In the genomic region with DNA sequence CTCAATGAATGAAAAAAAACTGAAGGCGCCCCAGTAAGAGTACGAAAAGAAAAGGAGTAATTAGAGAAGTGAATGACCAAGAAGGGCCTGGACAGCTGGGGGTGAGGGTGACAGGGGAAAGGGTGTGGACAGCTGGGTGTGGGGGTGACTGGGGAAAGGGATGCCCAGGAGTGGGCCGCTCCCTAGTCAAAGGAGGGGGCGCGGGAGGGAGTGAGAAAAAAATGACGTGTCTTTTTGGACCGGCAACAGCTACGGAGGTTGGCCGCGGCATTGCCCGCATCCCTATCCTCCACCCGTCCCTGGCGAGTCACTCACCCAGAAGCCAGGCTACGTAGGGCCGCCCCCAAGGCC, we compare ENCODE assay signal across 8 cellular contexts. TPM values are rescaled to one million over a fixed set of nuclear protein-coding genes. Genes with fewer than 3 reads are reported as not detected.
DNase-seq lines count a peak whose midpoint lies in the region; ATAC-seq and TF ChIP-seq lines count a peak whose summit lies in the region.

No MANE protein-coding gene starts in this region.

- TF ChIP-seq CTCF in lower lobe of right lung (IDR thresholded peaks at IDR 0.05) (no peak), tibial artery (IDR thresholded peaks at IDR 0.05) (no peak)

- H3K9me3 ChIP-seq in HUES64 (ENCODE audit: insufficient read depth, low read depth, low read length) (no peaks in the 10 kb centered on the region), lower lobe of right lung (peaks cover 5% of the 10 kb centered on the region), tibial artery (peaks cover 0 to 14% (median 5%) of the 10 kb centered on the region in 3 donors)

- peak overlapping the region; percentile 90 for H3K9ac ChIP-seq in HUES64 (ENCODE audit: low read depth, low read length)

- H3K4me3 ChIP-seq in HUES64 (ENCODE audit: low read length) (peak overlapping the region; percentile 84), lower lobe of right lung (peak overlapping the region; percentile 76), tibial artery (peak overlapping the region; percentile 69 to 92)

- 1% methylated on average over 15 of the region's 15 CpGs for WGBS in HUES64

- DNase-seq in caudate nucleus (lab: John Stamatoyannopoulos, UW): peak in 7 of 61 donors; percentile 41 to 86 (median 76)
- no peak for DNase-seq in lower lobe of right lung
- DNase-seq in tibial artery: peak in 1 of 2 donors; percentile 93
- no peak for DNase-seq in DMS153 (lab: John Stamatoyannopoulos, UW)
- DNase-seq in AML-193 (lab: John Stamatoyannopoulos, UW): no peak

- H3K27ac ChIP-seq in HUES64 (ENCODE audit: low read depth, low read length) (peak overlapping the region; percentile 98), caudate nucleus (ENCODE audit: low read depth, low read length) (peak overlapping the region; percentile 96), lower lobe of right lung (peak overlapping the region; percentile 100), tibial artery (peak overlapping the region; percentile 98 to 100)

- peak; percentile 68 for ATAC-seq in GM18520 (IDR thresholded peaks at IDR 0.05; ENCODE audit: unreplicated experiment)
- peak; percentile 94 to 95 for ATAC-seq in lower lobe of right lung
- no peak for ATAC-seq in HG02840 (IDR thresholded peaks at IDR 0.05; ENCODE audit: low FRiP score, unreplicated experiment)

- H3K36me3 ChIP-seq in HUES64 (ENCODE audit: insufficient read depth, low read length) (no peaks in the 10 kb centered on the region), lower lobe of right lung (no peaks in the 10 kb centered on the region), tibial artery (peaks cover 7 to 19% (median 16%) of the 10 kb centered on the region in 3 donors)

- H3K4me1 ChIP-seq in HUES64 (ENCODE audit: insufficient read depth, low read length): peaks cover 14% of the 10 kb centered on the region
- peaks cover 53% of the 10 kb centered on the region for H3K4me1 ChIP-seq in lower lobe of right lung
- H3K4me1 ChIP-seq in tibial artery: peaks cover 0 to 52% (median 19%) of the 10 kb centered on the region in 4 donors

- intact Hi-C loops in lower lobe of right lung (cut with DNase I): no loop called here
- intact Hi-C loops in tibial artery (cut with DNase I; ENCODE audit: low total_unique reads): no loop called here

- H3K27me3 ChIP-seq in HUES64 (ENCODE audit: insufficient read depth, low read length): no peaks in the 10 kb centered on the region
- H3K27me3 ChIP-seq in lower lobe of right lung (ENCODE audit: low read depth): no peaks in the 10 kb centered on the region
- H3K27me3 ChIP-seq in tibial artery: no peaks in the 10 kb centered on the region

RNA-seq across cellular contexts. Expression of a gene that starts 0.3 kb away (rescaled TPM):
- polyA plus RNA-seq in HUES64 (2013, experiment 1 of 2): not detected
- 0.51 TPM for polyA plus RNA-seq in HUES64 (2013, experiment 2 of 2)
- 1.1 TPM for total RNA-seq in lower lobe of right lung

RNA-seq across cellular contexts. Expression of a gene that starts 0.4 kb away (rescaled TPM):
- 46.0 TPM for polyA plus RNA-seq in HUES64 (2013, experiment 1 of 2)
- 45.5 TPM for polyA plus RNA-seq in HUES64 (2013, experiment 2 of 2)
- total RNA-seq in lower lobe of right lung: 109 TPM
